In genomic region chr3:44886561-44886960, GRCh38 we compare ENCODE assay signal across 1 cellular context.
TF ChIP-seq lines count a peak whose summit lies in the region.

No MANE protein-coding gene starts in this region.

TF ChIP-seq in SK-N-SH, 30 proteins besides CTCF, POLR2A, EP300 and RAD21 (continued from another document):
- TF ChIP-seq REST (IDR thresholded peaks at IDR 0.05; ENCODE audit: low read depth, low read length), result no peak
